In genomic region chr16:12546918-12547607, GRCh38 we compare ENCODE assay signal across 10 cellular contexts.
DNase-seq lines count a peak whose midpoint lies in the region; ATAC-seq and TF ChIP-seq lines count a peak whose summit lies in the region.
"Had no signal": no experiment of that assay in that cellular context is flagged by ENCODE, and none has a peak within 500 bp of the region (broad histone marks: within the 10 kb centered on the region; RNA-seq: fewer than 3 reads in every experiment).

No MANE protein-coding gene starts in this region.

- no TSS peak for BruUV-seq in A673 (replicated peaks; lab: Mats Ljungman, UMichigan)

- no peaks in the 10 kb centered on the region for H3K27me3 ChIP-seq in A673 (replicated peaks; ENCODE audit: insufficient read depth, low read depth, low read length, poor library complexity)

- ATAC-seq in GM18870 (IDR thresholded peaks at IDR 0.05; ENCODE audit: unreplicated experiment) (peak; percentile 46), HG02798 (IDR thresholded peaks at IDR 0.05; ENCODE audit: poor library complexity, unreplicated experiment) (peak; percentile 65), WTC11 (no peak)
- ATAC-seq: right cardiac atrium had no signal

- peaks cover 11% of the 10 kb centered on the region for H3K4me1 Mint-ChIP-seq in WTC11

- no peak overlapping the region for H3K4me3 ChIP-seq in A673 (ENCODE audit: low read depth, low read length, poor library complexity, severe bottlenecking)

- H3K36me3 Mint-ChIP-seq in WTC11: no peaks in the 10 kb centered on the region

- no peak overlapping the region for H3K27ac ChIP-seq in A673 (ENCODE audit: low read depth, low read length, poor library complexity, severe bottlenecking)

- H3K27me3 Mint-ChIP-seq in WTC11 (ENCODE audit: low read depth): no peaks in the 10 kb centered on the region

- intact Hi-C loops in A673 (cut with micrococcal nuclease; ENCODE audit: unreplicated experiment): no loop called here

- no peak overlapping the region for H3K4me3 Mint-ChIP-seq in WTC11

- DNase-seq in A673 (ENCODE audit: low spot score) (peak; percentile 25), NCI-H69 (lab: John Stamatoyannopoulos, UW) (peak; percentile 50), D341Med (ENCODE audit: low spot score) (no peak), midbrain (lab: John Stamatoyannopoulos, UW) (no peak), WTC11 (ENCODE audit: low spot score) (no peak)
- no peak for DNase-seq in stimulated activated CD4-positive, alpha-beta T cell treated with anti-CD3 and anti-CD28 coated beads, Interleukin-1b, Interleukin-23, amount 100 ng/mL, for 48 hours
- DNase-seq: COR-L47 had no signal

- CTCF ChIA-PET in A673 (lab: Charles Lee) (no interaction called here), WTC11 (lab: Charles Lee) (no interaction called here)

- H3K4me1 ChIP-seq in A673 (ENCODE audit: insufficient read depth, low read length, poor library complexity, severe bottlenecking): no peaks in the 10 kb centered on the region

- no peaks in the 10 kb centered on the region for H3K9me3 ChIP-seq in A673 (ENCODE audit: low read depth, low read length, poor library complexity, severe bottlenecking)

- no peaks in the 10 kb centered on the region for H3K9me3 Mint-ChIP-seq in WTC11

- H3K27ac Mint-ChIP-seq in WTC11: no peak overlapping the region

- H3K36me3 ChIP-seq in A673 (ENCODE audit: insufficient read depth, low read length, poor library complexity, severe bottlenecking): no peaks in the 10 kb centered on the region

- TF ChIP-seq CTCF in A673 (conservative IDR thresholded peaks at IDR 0.05; ENCODE audit: low read depth, low read length): no peak
- no peak for TF ChIP-seq CTCF in WTC11 (IDR thresholded peaks at IDR 0.05)

- POLR2A ChIA-PET in A673 (lab: Charles Lee; ENCODE audit: low non-redundant PET): no interaction called here
- POLR2A ChIA-PET in WTC11 (lab: Charles Lee): no interaction called here

TF ChIP-seq in WTC11, 78 proteins besides CTCF, POLR2A, EP300 and RAD21:
- TF ChIP-seq ZNF671 (CRISPR knock-in tag; IDR thresholded peaks at IDR 0.05): no peak
- no peak for TF ChIP-seq ELF4 (CRISPR knock-in tag; IDR thresholded peaks at IDR 0.05; ENCODE audit: low read depth)
- TF ChIP-seq IRF2 (CRISPR knock-in tag; IDR thresholded peaks at IDR 0.05; ENCODE audit: borderline replicate concordance, low read depth): no peak
- TF ChIP-seq, protein P1, sequence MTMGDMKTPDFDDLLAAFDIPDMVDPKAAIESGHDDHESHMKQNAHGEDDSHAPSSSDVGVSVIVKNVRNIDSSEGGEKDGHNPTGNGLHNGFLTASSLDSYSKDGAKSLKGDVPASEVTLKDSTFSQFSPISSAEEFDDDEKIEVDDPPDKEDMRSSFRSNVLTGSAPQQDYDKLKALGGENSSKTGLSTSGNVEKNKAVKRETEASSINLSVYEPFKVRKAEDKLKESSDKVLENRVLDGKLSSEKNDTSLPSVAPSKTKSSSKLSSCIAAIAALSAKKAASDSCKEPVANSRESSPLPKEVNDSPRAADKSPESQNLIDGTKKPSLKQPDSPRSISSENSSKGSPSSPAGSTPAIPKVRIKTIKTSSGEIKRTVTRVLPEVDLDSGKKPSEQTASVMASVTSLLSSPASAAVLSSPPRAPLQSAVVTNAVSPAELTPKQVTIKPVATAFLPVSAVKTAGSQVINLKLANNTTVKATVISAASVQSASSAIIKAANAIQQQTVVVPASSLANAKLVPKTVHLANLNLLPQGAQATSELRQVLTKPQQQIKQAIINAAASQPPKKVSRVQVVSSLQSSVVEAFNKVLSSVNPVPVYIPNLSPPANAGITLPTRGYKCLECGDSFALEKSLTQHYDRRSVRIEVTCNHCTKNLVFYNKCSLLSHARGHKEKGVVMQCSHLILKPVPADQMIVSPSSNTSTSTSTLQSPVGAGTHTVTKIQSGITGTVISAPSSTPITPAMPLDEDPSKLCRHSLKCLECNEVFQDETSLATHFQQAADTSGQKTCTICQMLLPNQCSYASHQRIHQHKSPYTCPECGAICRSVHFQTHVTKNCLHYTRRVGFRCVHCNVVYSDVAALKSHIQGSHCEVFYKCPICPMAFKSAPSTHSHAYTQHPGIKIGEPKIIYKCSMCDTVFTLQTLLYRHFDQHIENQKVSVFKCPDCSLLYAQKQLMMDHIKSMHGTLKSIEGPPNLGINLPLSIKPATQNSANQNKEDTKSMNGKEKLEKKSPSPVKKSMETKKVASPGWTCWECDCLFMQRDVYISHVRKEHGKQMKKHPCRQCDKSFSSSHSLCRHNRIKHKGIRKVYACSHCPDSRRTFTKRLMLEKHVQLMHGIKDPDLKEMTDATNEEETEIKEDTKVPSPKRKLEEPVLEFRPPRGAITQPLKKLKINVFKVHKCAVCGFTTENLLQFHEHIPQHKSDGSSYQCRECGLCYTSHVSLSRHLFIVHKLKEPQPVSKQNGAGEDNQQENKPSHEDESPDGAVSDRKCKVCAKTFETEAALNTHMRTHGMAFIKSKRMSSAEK (CRISPR knock-in tag; IDR thresholded peaks at IDR 0.05; ENCODE audit: borderline replicate concordance): no peak
- TF ChIP-seq SMAD4 (CRISPR knock-in tag; IDR thresholded peaks at IDR 0.05): no peak
- TF ChIP-seq NR1H2 (CRISPR knock-in tag; IDR thresholded peaks at IDR 0.05): no peak
- no peak for TF ChIP-seq E2F4 (CRISPR knock-in tag; IDR thresholded peaks at IDR 0.05; ENCODE audit: borderline replicate concordance, low read depth)
- TF ChIP-seq NR3C1 (CRISPR knock-in tag; conservative IDR thresholded peaks at IDR 0.05; ENCODE audit: low read depth): no peak
- no peak for TF ChIP-seq CREM (CRISPR knock-in tag; IDR thresholded peaks at IDR 0.05)
- TF ChIP-seq HMGA2 (CRISPR knock-in tag; IDR thresholded peaks at IDR 0.05): no peak
- no peak for TF ChIP-seq TCF7 (CRISPR knock-in tag; IDR thresholded peaks at IDR 0.05; ENCODE audit: low read depth)
- TF ChIP-seq, protein P2, sequence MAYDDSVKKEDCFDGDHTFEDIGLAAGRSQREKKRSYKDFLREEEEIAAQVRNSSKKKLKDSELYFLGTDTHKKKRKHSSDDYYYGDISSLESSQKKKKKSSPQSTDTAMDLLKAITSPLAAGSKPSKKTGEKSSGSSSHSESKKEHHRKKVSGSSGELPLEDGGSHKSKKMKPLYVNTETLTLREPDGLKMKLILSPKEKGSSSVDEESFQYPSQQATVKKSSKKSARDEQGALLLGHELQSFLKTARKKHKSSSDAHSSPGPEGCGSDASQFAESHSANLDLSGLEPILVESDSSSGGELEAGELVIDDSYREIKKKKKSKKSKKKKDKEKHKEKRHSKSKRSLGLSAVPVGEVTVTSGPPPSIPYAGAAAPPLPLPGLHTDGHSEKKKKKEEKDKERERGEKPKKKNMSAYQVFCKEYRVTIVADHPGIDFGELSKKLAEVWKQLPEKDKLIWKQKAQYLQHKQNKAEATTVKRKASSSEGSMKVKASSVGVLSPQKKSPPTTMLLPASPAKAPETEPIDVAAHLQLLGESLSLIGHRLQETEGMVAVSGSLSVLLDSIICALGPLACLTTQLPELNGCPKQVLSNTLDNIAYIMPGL (CRISPR knock-in tag; IDR thresholded peaks at IDR 0.05): no peak
- TF ChIP-seq ZSCAN18 (CRISPR knock-in tag; IDR thresholded peaks at IDR 0.05): no peak
- no peak for TF ChIP-seq FOXP1 (CRISPR knock-in tag; IDR thresholded peaks at IDR 0.05; ENCODE audit: borderline replicate concordance)
- TF ChIP-seq RELA (CRISPR knock-in tag; IDR thresholded peaks at IDR 0.05; ENCODE audit: borderline replicate concordance): no peak

Comparison
In these comparisons a context has a peak if more than half of its experiments do, and no peak if none do; other contexts are left out.
1. DNase-seq: peak in A673 (single experiment) and NCI-H69 (single experiment); none in D341Med (single experiment), midbrain (single experiment), stimulated activated CD4-positive, alpha-beta T cell treated with anti-CD3 and anti-CD28 coated beads, Interleukin-1b, Interleukin-23, amount 100 ng/mL, for 48 hours (single experiment) and WTC11 (single experiment).